8 cellular contexts compared by ENCODE assay signal in the genomic region with DNA sequence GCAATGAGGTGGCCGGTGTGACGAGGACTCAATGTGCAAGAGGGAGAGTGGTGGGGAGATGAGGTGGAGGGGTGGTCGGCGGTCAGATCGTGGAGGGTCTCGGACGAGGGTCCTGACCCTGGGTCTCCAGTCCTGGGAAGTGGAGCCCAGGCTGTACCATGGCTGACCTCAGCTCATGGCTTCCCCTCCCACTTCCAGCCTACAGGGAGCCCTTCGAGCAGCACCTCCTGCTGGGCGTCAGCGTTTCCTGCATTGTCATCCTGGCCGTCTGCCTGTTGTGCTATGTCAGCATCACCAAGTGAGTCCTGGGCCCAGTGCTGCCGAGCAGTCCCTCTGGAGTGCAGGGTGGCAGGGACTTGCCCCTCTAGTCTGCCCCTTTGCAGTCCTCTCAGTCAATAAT. TPM values are rescaled to one million over a fixed set of nuclear protein-coding genes. Genes with fewer than 3 reads are reported as not detected.
DNase-seq lines count a peak whose midpoint lies in the region; ATAC-seq and TF ChIP-seq lines count a peak whose summit lies in the region.

No MANE protein-coding gene starts in this region.

- H3F3A ChIP-seq in smooth muscle cell (ENCODE audit: low read depth) = no peaks in the 10 kb centered on the region

- H3K4me3 ChIP-seq in fibroblast of the aortic adventitia (ENCODE audit: low read depth, low read length) = no peak overlapping the region
- H3K4me3 ChIP-seq in smooth muscle cell = no peak overlapping the region

- no peaks in the 10 kb centered on the region for H4K20me1 ChIP-seq in smooth muscle cell (ENCODE audit: low read depth)

- no peak overlapping the region for H3K27ac Mint-ChIP-seq in HFFc6

- no peak overlapping the region for H3K27ac ChIP-seq in smooth muscle cell (ENCODE audit: low read depth)

- H3K4me3 Mint-ChIP-seq in HFFc6 = no peak overlapping the region

- H3K4me1 Mint-ChIP-seq in HFFc6 (ENCODE audit: low read depth) = peaks cover 11% of the 10 kb centered on the region

- H2AFZ ChIP-seq in smooth muscle cell (ENCODE audit: low read depth) = no peak overlapping the region

- 87% methylated on average over 12 of the region's 12 CpGs for WGBS in smooth muscle cell (ENCODE audit: low lambda C conversion rate)

- no peak overlapping the region for H3K9ac ChIP-seq in smooth muscle cell (ENCODE audit: low read depth)

- H3K27me3 ChIP-seq in smooth muscle cell (ENCODE audit: low read depth) = no peaks in the 10 kb centered on the region

- DNase-seq in AG08396 (ENCODE audit: low spot score) (peak; percentile 39), HFFc6 (peak; percentile 23), fibroblast of the aortic adventitia (ENCODE audit: low read depth) (peak; percentile 32), smooth muscle cell (lab: John Stamatoyannopoulos, UW; ENCODE audit: unreplicated experiment) (no peak), NCI-H2081 (lab: John Stamatoyannopoulos, UW) (no peak)
- DNase-seq in activated CD4-positive, alpha-beta T cell treated with anti-CD3 and anti-CD28 coated beads, Interleukin-2, amount 50 U/mL, for 48 hours = peak; percentile 62 to 73

- peaks cover 11% of the 10 kb centered on the region for H3K36me3 ChIP-seq in smooth muscle cell (ENCODE audit: low read depth)

- H3K79me2 ChIP-seq in smooth muscle cell (ENCODE audit: low read depth) = no peaks in the 10 kb centered on the region

- ATAC-seq in GM18502 (IDR thresholded peaks at IDR 0.05; ENCODE audit: poor library complexity, unreplicated experiment) = no peak
- no peak for ATAC-seq in HG03521 (IDR thresholded peaks at IDR 0.05; ENCODE audit: unreplicated experiment)

- peak; percentile 63 for TF ChIP-seq CTCF in HFFc6 (IDR thresholded peaks at IDR 0.05)
- peak; percentile 34 for TF ChIP-seq CTCF in fibroblast of the aortic adventitia (IDR thresholded peaks at IDR 0.05; ENCODE audit: insufficient read depth, low read length)
- TF ChIP-seq CTCF in smooth muscle cell (IDR thresholded peaks at IDR 0.05; ENCODE audit: borderline replicate concordance, insufficient read depth, poor library complexity, severe bottlenecking) = peak; percentile 11

- H3K9me3 Mint-ChIP-seq in HFFc6 = no peaks in the 10 kb centered on the region

- peaks cover 59% of the 10 kb centered on the region for H3K36me3 Mint-ChIP-seq in HFFc6 (ENCODE audit: low read depth)

- H3K4me2 ChIP-seq in smooth muscle cell = no peak overlapping the region

- no peaks in the 10 kb centered on the region for H3K9me3 ChIP-seq in smooth muscle cell (replicated peaks; ENCODE audit: low read depth)

- no peaks in the 10 kb centered on the region for H3K27me3 Mint-ChIP-seq in HFFc6 (ENCODE audit: insufficient read depth)

- H3K4me1 ChIP-seq in smooth muscle cell (ENCODE audit: low read depth) = no peaks in the 10 kb centered on the region

RNA-seq across cellular contexts. Expression of a gene that starts 41.8 kb away (rescaled TPM):
- 10 to 100 TPM; 20.0 to 27.0 (median 23.2) TPM for total RNA-seq in HFFc6 (2021; fragmentation: NEBNext Ultra II Directional; extraction: Animal tissue kit (Norgen Biotek cat#: 25700))
- total RNA-seq in fibroblast of the aortic adventitia (ENCODE audit: low replicate concordance) = 25.6 and 82.3 TPM in 2 replicates
- 13.4 and 17.2 TPM in 2 replicates for total RNA-seq in smooth muscle cell
- 24.0 and 35.3 TPM in 2 replicates for polyA plus RNA-seq in smooth muscle cell

RNA-seq across cellular contexts. Expression of a gene that starts 46.4 kb away (rescaled TPM):
- 1 to 10 TPM in 5 of 6 experiments, under 1 TPM in 1; 0.96 to 1.8 (median 1.2) TPM for total RNA-seq in HFFc6 (2021; fragmentation: NEBNext Ultra II Directional; extraction: Animal tissue kit (Norgen Biotek cat#: 25700))
- total RNA-seq in fibroblast of the aortic adventitia (ENCODE audit: low replicate concordance) (0.54 TPM in 1 of 2 replicates, not detected in the other), smooth muscle cell (not detected in 2 replicates)
- polyA plus RNA-seq in smooth muscle cell = not detected in 2 replicates

Comparison
In these comparisons a context has a peak if more than half of its experiments do, and no peak if none do; other contexts are left out.
1. DNase-seq: peak in AG08396 (single experiment), HFFc6 (single experiment), activated CD4-positive, alpha-beta T cell treated with anti-CD3 and anti-CD28 coated beads, Interleukin-2, amount 50 U/mL, for 48 hours (2 of 2) and fibroblast of the aortic adventitia (single experiment); none in smooth muscle cell (single experiment) and NCI-H2081 (0 of 2).
2. CTCF ChIP-seq: peak in every context shown above with its lines; median percentile 63 in HFFc6; 34 in fibroblast of the aortic adventitia; 11 in smooth muscle cell.